ENCODE assay signal across 1 cellular context in genomic region chr12:22487683-22488082, GRCh38.
TF ChIP-seq lines count a peak whose summit lies in the region.
"Not testable (repeated sequence)": the region's sequence is repeated elsewhere in the genome, so short reads cannot be mapped to it uniquely, and the experiment has no call there.

No MANE protein-coding gene starts in this region.

- CTCF ChIA-PET in HEK293 (lab: Yijun Ruan, JAX), result not testable (repeated sequence)

- not testable (repeated sequence) for H3K27ac ChIP-seq in HEK293 (ENCODE audit: extremely low read depth, low read depth, low read length)

- POLR2A ChIA-PET in HEK293 (lab: Yijun Ruan, JAX), result not testable (repeated sequence)

- not testable (repeated sequence) for H3K9me3 ChIP-seq in HEK293 (ENCODE audit: control insufficient read depth, insufficient read depth, low read depth, low read length)

- not testable (repeated sequence) for H3K4me3 ChIP-seq in HEK293 (ENCODE audit: low read depth, low read length)

- H3K36me3 ChIP-seq in HEK293 (ENCODE audit: control insufficient read depth in 2 of 2, insufficient read depth in 1 of 2, low read length in 2 of 2), result peaks cover 16 to 44% of the 10 kb centered on the region in 2 experiments

- not testable (repeated sequence) for TF ChIP-seq CTCF in HEK293 (tag by site-specific recombination; IDR thresholded peaks at IDR 0.05)

- H3K4me1 ChIP-seq in HEK293 (ENCODE audit: control insufficient read depth, insufficient read depth, low read length), result not testable (repeated sequence)

TF ChIP-seq in HEK293, 187 proteins besides CTCF, POLR2A, EP300 and RAD21:
- TF ChIP-seq, protein P1, sequence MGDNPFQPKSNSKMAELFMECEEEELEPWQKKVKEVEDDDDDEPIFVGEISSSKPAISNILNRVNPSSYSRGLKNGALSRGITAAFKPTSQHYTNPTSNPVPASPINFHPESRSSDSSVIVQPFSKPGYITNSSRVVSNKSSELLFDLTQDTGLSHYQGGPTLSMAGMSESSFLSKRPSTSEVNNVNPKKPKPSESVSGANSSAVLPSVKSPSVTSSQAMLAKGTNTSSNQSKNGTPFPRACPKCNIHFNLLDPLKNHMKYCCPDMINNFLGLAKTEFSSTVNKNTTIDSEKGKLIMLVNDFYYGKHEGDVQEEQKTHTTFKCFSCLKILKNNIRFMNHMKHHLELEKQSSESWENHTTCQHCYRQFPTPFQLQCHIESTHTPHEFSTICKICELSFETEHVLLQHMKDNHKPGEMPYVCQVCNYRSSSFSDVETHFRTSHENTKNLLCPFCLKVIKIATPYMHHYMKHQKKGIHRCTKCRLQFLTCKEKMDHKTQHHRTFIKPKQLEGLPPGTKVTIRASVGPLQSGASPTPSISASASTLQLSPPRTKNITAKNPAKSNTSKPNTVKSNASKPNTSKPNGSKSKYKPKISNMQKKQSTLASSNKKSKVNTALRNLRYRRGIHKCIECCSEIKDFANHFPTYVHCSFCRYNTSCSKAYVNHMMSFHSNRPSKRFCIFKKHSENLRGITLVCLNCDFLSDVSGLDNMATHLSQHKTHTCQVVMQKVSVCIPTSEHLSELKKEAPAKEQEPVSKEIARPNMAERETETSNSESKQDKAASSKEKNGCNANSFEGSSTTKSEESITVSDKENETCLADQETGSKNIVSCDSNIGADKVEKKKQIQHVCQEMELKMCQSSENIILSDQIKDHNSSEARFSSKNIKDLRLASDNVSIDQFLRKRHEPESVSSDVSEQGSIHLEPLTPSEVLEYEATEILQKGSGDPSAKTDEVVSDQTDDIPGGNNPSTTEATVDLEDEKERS (tag by site-specific recombination; IDR thresholded peaks at IDR 0.05), result 0 out of 2 replicates have a peak, but pooled peaks have one; percentile 37
- peak; percentile 96 for TF ChIP-seq ZNF146 (tag by site-specific recombination; IDR thresholded peaks at IDR 0.05)
